In genomic region chr17:47687328-47687690, GRCh38 we compare ENCODE assay signal across 1 cellular context.
A peak's percentile ranks its signal among the peaks of the same experiment; 100 is the strongest.
TF ChIP-seq lines count a peak whose summit lies in the region.

No MANE protein-coding gene starts in this region.

TF ChIP-seq in A549, 52 proteins besides CTCF, POLR2A, EP300 and RAD21 (continued from another document):
- TF ChIP-seq, protein P1, sequence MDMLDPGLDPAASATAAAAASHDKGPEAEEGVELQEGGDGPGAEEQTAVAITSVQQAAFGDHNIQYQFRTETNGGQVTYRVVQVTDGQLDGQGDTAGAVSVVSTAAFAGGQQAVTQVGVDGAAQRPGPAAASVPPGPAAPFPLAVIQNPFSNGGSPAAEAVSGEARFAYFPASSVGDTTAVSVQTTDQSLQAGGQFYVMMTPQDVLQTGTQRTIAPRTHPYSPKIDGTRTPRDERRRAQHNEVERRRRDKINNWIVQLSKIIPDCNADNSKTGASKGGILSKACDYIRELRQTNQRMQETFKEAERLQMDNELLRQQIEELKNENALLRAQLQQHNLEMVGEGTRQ (IDR thresholded peaks at IDR 0.05) = no peak
- TF ChIP-seq FOSB (CRISPR knock-in tag; IDR thresholded peaks at IDR 0.05) (peak; percentile 40; the same call in 1 of the 2 replicates), MYC (IDR thresholded peaks at IDR 0.05; ENCODE audit: borderline replicate concordance, low read length) (no peak)
TF ChIP-seq in A549: peak in this region for 1.
